ENCODE assay signal across 9 cellular contexts in the genomic region with DNA sequence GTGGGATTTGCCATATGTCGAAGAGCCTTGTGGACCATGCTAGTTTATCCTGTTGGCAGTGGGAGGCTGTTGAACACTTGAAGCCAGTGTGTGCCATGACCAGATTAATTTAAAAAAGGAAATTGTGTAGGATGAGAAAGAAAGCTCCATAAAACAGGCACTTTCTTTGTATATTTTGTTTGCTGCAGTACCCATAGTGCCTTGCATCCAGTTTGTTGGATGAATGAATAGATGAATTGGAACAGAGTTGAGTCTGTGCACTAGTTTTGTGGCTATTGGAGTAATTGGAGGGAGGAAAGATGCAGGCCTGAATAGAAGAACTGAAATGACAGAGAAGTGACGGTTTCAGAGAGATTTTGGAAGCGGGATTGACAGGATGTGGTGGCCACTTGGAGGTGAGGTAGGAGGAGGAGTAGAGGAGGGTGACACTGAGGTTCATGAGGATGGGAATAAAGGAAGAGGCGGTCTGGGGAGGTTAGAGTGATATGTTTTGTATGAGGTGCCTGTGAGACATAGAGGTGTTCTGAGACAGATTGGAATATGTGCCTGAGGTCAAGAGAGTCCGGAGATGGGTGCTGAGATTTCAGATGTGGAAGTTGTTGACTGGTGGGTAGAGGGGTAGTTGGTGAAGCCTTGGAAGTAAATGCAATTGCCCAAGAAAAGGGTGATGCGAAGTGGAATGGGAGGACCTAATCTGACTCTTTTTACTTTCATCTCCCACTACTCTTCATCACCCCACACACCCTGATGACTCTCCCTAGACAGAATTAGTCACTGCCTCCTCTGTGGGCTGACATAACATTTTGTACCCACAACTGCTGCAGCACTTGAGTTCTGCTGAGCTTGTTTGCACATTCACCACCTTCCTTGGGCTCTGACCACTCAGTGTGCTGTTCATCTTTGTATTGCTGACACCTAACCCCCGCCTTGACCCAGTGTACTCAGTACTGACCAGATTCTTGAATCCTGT. TPM values are rescaled to one million over a fixed set of nuclear protein-coding genes. Genes with fewer than 3 reads are reported as not detected.
DNase-seq lines count a peak whose midpoint lies in the region; ATAC-seq and TF ChIP-seq lines count a peak whose summit lies in the region.
"Had no signal": no experiment of that assay in that cellular context is flagged by ENCODE, and none has a peak within 500 bp of the region (broad histone marks: within the 10 kb centered on the region; RNA-seq: fewer than 3 reads in every experiment).

No MANE protein-coding gene starts in this region.

- CTCF ChIA-PET in activated CD4-positive, alpha-beta memory T cell treated with anti-CD3 and anti-CD28 coated beads, Interleukin-2, amount 10 ng/mL, durations not matched to agents 7 days and 5 days (lab: Charles Lee): interaction anchor here (1.0 kb wide), 1 partner anchor 189 kb away, joined by 4 read pairs; no protein-coding TSS in a partner anchor
- CTCF ChIA-PET in A673 (lab: Charles Lee): no interaction called here

- peaks cover 75% of the 10 kb centered on the region for H3K79me2 ChIP-seq in fibroblast of lung (ENCODE audit: control insufficient read depth, insufficient read depth, low read length)

- TF ChIP-seq CTCF in HFFc6 (IDR thresholded peaks at IDR 0.05) (no peak), fibroblast of lung (conservative IDR thresholded peaks at IDR 0.05 in 1 of 2, IDR thresholded peaks at IDR 0.05 in 1 of 2; ENCODE audit: low read depth in 1 of 2, low read length in 2 of 2) (no peak), A673 (conservative IDR thresholded peaks at IDR 0.05; ENCODE audit: low read depth, low read length) (no peak)

- peaks cover 39% of the 10 kb centered on the region for H3K36me3 Mint-ChIP-seq in HFFc6 (ENCODE audit: low read depth)
- peaks cover 65% of the 10 kb centered on the region for H3K36me3 Mint-ChIP-seq in activated CD4-positive, alpha-beta memory T cell treated with anti-CD3 and anti-CD28 coated beads, Interleukin-2, amount 10 ng/mL, durations not matched to agents 7 days and 5 days (ENCODE audit: low read depth)

- peaks cover 3% of the 10 kb centered on the region; the same call in 1 of the 2 replicates for H3K27me3 Mint-ChIP-seq in HFFc6 (ENCODE audit: insufficient read depth)
- H3K27me3 Mint-ChIP-seq in activated CD4-positive, alpha-beta memory T cell treated with anti-CD3 and anti-CD28 coated beads, Interleukin-2, amount 10 ng/mL, durations not matched to agents 7 days and 5 days: no peaks in the 10 kb centered on the region

- H3K9me3 ChIP-seq in fibroblast of lung (ENCODE audit: control insufficient read depth, insufficient read depth, low read depth, low read length): no peaks in the 10 kb centered on the region
- H3K9me3 ChIP-seq in A673 (ENCODE audit: low read depth, low read length, poor library complexity, severe bottlenecking): no peaks in the 10 kb centered on the region
- H3K9me3 ChIP-seq in SJCRH30 (replicated peaks): no peaks in the 10 kb centered on the region

- intact Hi-C loops in A673 (cut with micrococcal nuclease; ENCODE audit: unreplicated experiment): no loop called here

- no peak overlapping the region for H2AFZ ChIP-seq in fibroblast of lung (ENCODE audit: low read length)

- H3K27ac ChIP-seq in fibroblast of lung (ENCODE audit: insufficient read depth, low read length): no peak overlapping the region
- H3K27ac ChIP-seq in A673 (ENCODE audit: low read depth, low read length, poor library complexity, severe bottlenecking): no peak overlapping the region
- H3K27ac ChIP-seq in SJCRH30: no peak overlapping the region

- H4K20me1 ChIP-seq in fibroblast of lung (ENCODE audit: control insufficient read depth, extremely low read depth, insufficient read depth, low read length): peaks cover 2% of the 10 kb centered on the region

- BruUV-seq in A673 (replicated peaks; lab: Mats Ljungman, UMichigan): no TSS peak

- no peak overlapping the region for H3K4me3 ChIP-seq in fibroblast of lung (replicated peaks in 1 of 4; ENCODE audit: control extremely low read depth in 1 of 4, insufficient read depth in 1 of 4, low read depth in 3 of 4, low read length in 4 of 4)
- no peak overlapping the region for H3K4me3 ChIP-seq in A673 (ENCODE audit: low read depth, low read length, poor library complexity, severe bottlenecking)
- H3K4me3 ChIP-seq in SJCRH30: no peak overlapping the region

- DNase-seq in HFFc6: peak; percentile 38
- peak; percentile 52 for DNase-seq in activated CD4-positive, alpha-beta memory T cell treated with anti-CD3 and anti-CD28 coated beads, Interleukin-2, amount 10 ng/mL, durations not matched to agents 7 days and 5 days
- DNase-seq in fibroblast of lung (ENCODE audit: low read depth in 2 of 2): peak; percentile 32 to 78
- DNase-seq in stimulated activated CD4-positive, alpha-beta T cell treated with anti-CD3 and anti-CD28 coated beads, Interleukin-4, amount 100 ng/mL, for 24 hours: peak; percentile 74
- no peak for DNase-seq in NCI-H2107 (lab: John Stamatoyannopoulos, UW)
- no peak for DNase-seq in A673 (ENCODE audit: low spot score)
- DNase-seq in SJCRH30: no peak
- DNase-seq: left cardiac atrium had no signal

- H3K9me3 Mint-ChIP-seq in HFFc6: no peaks in the 10 kb centered on the region
- no peaks in the 10 kb centered on the region for H3K9me3 Mint-ChIP-seq in activated CD4-positive, alpha-beta memory T cell treated with anti-CD3 and anti-CD28 coated beads, Interleukin-2, amount 10 ng/mL, durations not matched to agents 7 days and 5 days

- H3K36me3 ChIP-seq in fibroblast of lung (ENCODE audit: control insufficient read depth, insufficient read depth, low read length): no peaks in the 10 kb centered on the region
- peaks cover 3% of the 10 kb centered on the region for H3K36me3 ChIP-seq in A673 (ENCODE audit: insufficient read depth, low read length, poor library complexity, severe bottlenecking)
- peaks cover 38% of the 10 kb centered on the region for H3K36me3 ChIP-seq in SJCRH30

- H3K27me3 ChIP-seq in fibroblast of lung (ENCODE audit: control insufficient read depth, insufficient read depth, low read length) (no peaks in the 10 kb centered on the region), A673 (replicated peaks; ENCODE audit: insufficient read depth, low read depth, low read length, poor library complexity) (no peaks in the 10 kb centered on the region), SJCRH30 (no peaks in the 10 kb centered on the region)

- peak overlapping the region; percentile 18 for H3K4me2 ChIP-seq in fibroblast of lung (ENCODE audit: extremely low read depth, insufficient read depth, low read length)

- H3K4me3 Mint-ChIP-seq in HFFc6: no peak overlapping the region; the same call in 1 of the 2 replicates
- H3K4me3 Mint-ChIP-seq in activated CD4-positive, alpha-beta memory T cell treated with anti-CD3 and anti-CD28 coated beads, Interleukin-2, amount 10 ng/mL, durations not matched to agents 7 days and 5 days: peak overlapping the region; percentile 37

- POLR2A ChIA-PET in activated CD4-positive, alpha-beta memory T cell treated with anti-CD3 and anti-CD28 coated beads, Interleukin-2, amount 10 ng/mL, durations not matched to agents 7 days and 5 days (lab: Charles Lee): interaction anchor here (1.0 to 2.0 kb wide), 4 partner anchors 38 to 246 kb away, joined by 3 to 7 read pairs (median 4); a partner anchor contains a TSS
- POLR2A ChIA-PET in A673 (lab: Charles Lee; ENCODE audit: low non-redundant PET): no interaction called here

- H3K4me1 ChIP-seq in fibroblast of lung (ENCODE audit: control insufficient read depth, extremely low read depth, insufficient read depth, low read length) (peaks cover 6% of the 10 kb centered on the region), A673 (ENCODE audit: insufficient read depth, low read length, poor library complexity, severe bottlenecking) (peaks cover 12% of the 10 kb centered on the region), SJCRH30 (peaks cover 12% of the 10 kb centered on the region)

- H3K4me1 Mint-ChIP-seq in HFFc6 (ENCODE audit: low read depth): peaks cover 74% of the 10 kb centered on the region
- H3K4me1 Mint-ChIP-seq in activated CD4-positive, alpha-beta memory T cell treated with anti-CD3 and anti-CD28 coated beads, Interleukin-2, amount 10 ng/mL, durations not matched to agents 7 days and 5 days: peaks cover 65% of the 10 kb centered on the region

- H3K9ac ChIP-seq in fibroblast of lung (ENCODE audit: insufficient read depth, low read length): no peak overlapping the region

- peak overlapping the region; percentile 3 for H3K27ac Mint-ChIP-seq in HFFc6
- H3K27ac Mint-ChIP-seq in activated CD4-positive, alpha-beta memory T cell treated with anti-CD3 and anti-CD28 coated beads, Interleukin-2, amount 10 ng/mL, durations not matched to agents 7 days and 5 days: peak overlapping the region; percentile 82

- no peak for ATAC-seq in GM21381 (IDR thresholded peaks at IDR 0.05; ENCODE audit: unreplicated experiment)

RNA-seq across cellular contexts. Expression of a gene that starts 5.1 kb away (rescaled TPM):
- total RNA-seq in HFFc6 (2021; fragmentation: NEBNext Ultra II Directional; extraction: Animal tissue kit (Norgen Biotek cat#: 25700)): 10 to 100 TPM; 63.2 to 73.3 (median 69.3) TPM
- total RNA-seq in activated CD4-positive, alpha-beta memory T cell treated with anti-CD3 and anti-CD28 coated beads, Interleukin-2, amount 10 ng/mL, durations not matched to agents 7 days and 5 days: 10 to 100 TPM; 75.6 to 76.3 TPM
- total RNA-seq in fibroblast of lung: 51.6 and 54.3 TPM in 2 replicates
- 83.2 and 93.7 TPM in 2 replicates for polyA plus RNA-seq in fibroblast of lung
- polyA plus RNA-seq in fibroblast of lung (2012): 96.7 and 104 TPM in 2 replicates
- polyA minus RNA-seq in fibroblast of lung (ENCODE audit: low replicate concordance): 39.6 and 40.5 TPM in 2 replicates
- total RNA-seq in A673 (2021): 106 and 107 TPM in 2 replicates
- 100 and 105 TPM in 2 replicates for total RNA-seq in SJCRH30 (2014; rRNA removed; shearing (Covaris generic))

RNA-seq across cellular contexts. Expression of a gene that starts 39.0 kb away (rescaled TPM):
- total RNA-seq in HFFc6 (2021; fragmentation: NEBNext Ultra II Directional; extraction: Animal tissue kit (Norgen Biotek cat#: 25700)): 1 to 10 TPM in 4 of 6 experiments, under 1 TPM in 2; 0.17 to 2.3 (median 2.1) TPM
- not detected for total RNA-seq in activated CD4-positive, alpha-beta memory T cell treated with anti-CD3 and anti-CD28 coated beads, Interleukin-2, amount 10 ng/mL, durations not matched to agents 7 days and 5 days
- total RNA-seq in fibroblast of lung: 4.1 TPM in 2 replicates
- 107 and 600 TPM in 2 replicates for polyA plus RNA-seq in fibroblast of lung
- polyA plus RNA-seq in fibroblast of lung (2012): 118 and 780 TPM in 2 replicates
- polyA minus RNA-seq in fibroblast of lung (ENCODE audit: low replicate concordance): 95.8 and 1,122 TPM in 2 replicates
- total RNA-seq in A673 (2021): 0.59 and 2.7 TPM in 2 replicates
- total RNA-seq in SJCRH30 (2014; rRNA removed; shearing (Covaris generic)): 0.08 TPM in 1 of 2 replicates, not detected in the other

RNA-seq across cellular contexts. Expression of a gene that starts 52.9 kb away (rescaled TPM):
- total RNA-seq in HFFc6 (2021; fragmentation: NEBNext Ultra II Directional; extraction: Animal tissue kit (Norgen Biotek cat#: 25700)): 1 to 10 TPM; 3.2 to 3.7 (median 3.4) TPM
- total RNA-seq in activated CD4-positive, alpha-beta memory T cell treated with anti-CD3 and anti-CD28 coated beads, Interleukin-2, amount 10 ng/mL, durations not matched to agents 7 days and 5 days: 10 to 100 TPM; 10.1 to 10.7 TPM
- total RNA-seq in fibroblast of lung (2.6 and 3.1 TPM in 2 replicates), A673 (2021) (26.3 and 28.7 TPM in 2 replicates)
- 1.6 and 2.1 TPM in 2 replicates for polyA plus RNA-seq in fibroblast of lung
- 1.4 and 2.4 TPM in 2 replicates for polyA plus RNA-seq in fibroblast of lung (2012)
- 8.2 and 10.6 TPM in 2 replicates for polyA minus RNA-seq in fibroblast of lung (ENCODE audit: low replicate concordance)
- 13.6 and 16.3 TPM in 2 replicates for total RNA-seq in SJCRH30 (2014; rRNA removed; shearing (Covaris generic))

Comparison
In these comparisons a context has a peak if more than half of its experiments do, and no peak if none do; other contexts are left out.
1. DNase-seq: peak in HFFc6 (single experiment), activated CD4-positive, alpha-beta memory T cell treated with anti-CD3 and anti-CD28 coated beads, Interleukin-2, amount 10 ng/mL, durations not matched to agents 7 days and 5 days (single experiment), fibroblast of lung (2 of 2) and stimulated activated CD4-positive, alpha-beta T cell treated with anti-CD3 and anti-CD28 coated beads, Interleukin-4, amount 100 ng/mL, for 24 hours (single experiment); none in NCI-H2107 (single experiment), A673 (single experiment) and SJCRH30 (0 of 2).